36 cellular contexts compared by ENCODE assay signal in the genomic region with DNA sequence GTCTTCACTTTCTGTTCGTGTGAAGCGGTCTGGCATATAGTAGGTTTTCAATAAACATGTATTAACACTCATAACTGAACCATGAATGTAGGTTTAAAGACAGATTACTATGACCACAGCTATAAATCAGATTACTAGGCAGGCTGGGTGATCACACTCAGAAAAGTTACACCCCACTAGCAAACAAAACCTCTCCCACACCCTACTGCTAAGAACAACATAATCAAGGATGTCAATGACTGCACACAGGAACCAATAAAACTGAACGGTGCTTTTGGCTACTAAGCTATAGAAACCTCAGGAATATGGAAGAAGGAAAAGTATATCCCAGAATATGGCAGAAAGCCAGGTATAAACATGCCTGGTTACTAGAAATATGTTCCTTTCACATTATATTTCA.
"Had no signal": no experiment of that assay in that cellular context is flagged by ENCODE, and none has a peak within 500 bp of the region (broad histone marks: within the 10 kb centered on the region; RNA-seq: fewer than 3 reads in every experiment).

No MANE protein-coding gene starts in this region.

- H3K27me3 Mint-ChIP-seq: activated B cell treated with CpG ODN at 0.5 μM for 24 hours; activated CD4-positive, alpha-beta memory T cell treated with anti-CD3 and anti-CD28 coated beads for 36 hours; activated CD4-positive, alpha-beta T cell treated with anti-CD3 and anti-CD28 coated beads for 36 hours; activated CD4-positive, alpha-beta T cell treated with anti-CD3 and anti-CD28 coated beads, Interleukin-2, amount 10 ng/mL, durations not matched to agents 24 days and 14 days; activated CD8-positive, alpha-beta memory T cell treated with anti-CD3 and anti-CD28 coated beads, Interleukin-2, amount 10 ng/mL, durations not matched to agents 7 days and 5 days; activated naive CD4-positive, alpha-beta T cell treated with anti-CD3 and anti-CD28 coated beads, Interleukin-2, amount 10 ng/mL, durations not matched to agents 7 days and 5 days; activated naive CD8-positive, alpha-beta T cell treated with anti-CD3 and anti-CD28 coated beads, Interleukin-2, amount 10 ng/mL, durations not matched to agents 7 days and 5 days; dendritic cell treated with granulocyte-macrophage colony-stimulating factor and Interleukin-4, amounts not matched to agents 40 ng/mL and 50 ng/mL, for 4 days; T-helper 17 cell had no signal

- H3K4me3 Mint-ChIP-seq: activated B cell treated with CpG ODN at 0.5 μM for 24 hours; activated CD4-positive, alpha-beta memory T cell treated with anti-CD3 and anti-CD28 coated beads for 36 hours; activated CD4-positive, alpha-beta T cell treated with anti-CD3 and anti-CD28 coated beads for 36 hours; activated CD4-positive, alpha-beta T cell treated with anti-CD3 and anti-CD28 coated beads, Interleukin-2, amount 10 ng/mL, durations not matched to agents 24 days and 14 days; activated CD8-positive, alpha-beta memory T cell treated with anti-CD3 and anti-CD28 coated beads, Interleukin-2, amount 10 ng/mL, durations not matched to agents 7 days and 5 days; activated CD8-positive, alpha-beta T cell treated with anti-CD3 and anti-CD28 coated beads, Interleukin-2, amount 10 ng/mL, durations not matched to agents 7 days and 5 days; activated naive CD4-positive, alpha-beta T cell treated with anti-CD3 and anti-CD28 coated beads, Interleukin-2, amount 10 ng/mL, durations not matched to agents 7 days and 5 days; activated naive CD8-positive, alpha-beta T cell treated with anti-CD3 and anti-CD28 coated beads, Interleukin-2, amount 10 ng/mL, durations not matched to agents 7 days and 5 days; activated T-helper 1 cell treated with anti-CD3 and anti-CD28 coated beads, Interleukin-12 subunit alpha, Interleukin-12 subunit beta, Interleukin-2, Interleukin-4 antibody, amounts not matched to agents 30 ng/mL and 10 ng/mL and 1 ng/mL, durations not matched to agents 14 hours and 24 hours and 36 hours; dendritic cell treated with granulocyte-macrophage colony-stimulating factor and Interleukin-4, amounts not matched to agents 40 ng/mL and 50 ng/mL, for 4 days; endodermal cell; T-helper 17 cell; T-helper 2 cell treated with Interferon-gamma antibody and Interleukin-4, amounts not matched to agents 5 μg/mL and 100 μg/mL, for 36 hours had no signal

- H3K27ac Mint-ChIP-seq: activated B cell treated with CpG ODN at 0.5 μM for 24 hours; activated CD4-positive, alpha-beta memory T cell treated with anti-CD3 and anti-CD28 coated beads for 36 hours; activated CD4-positive, alpha-beta T cell treated with anti-CD3 and anti-CD28 coated beads for 36 hours; activated CD4-positive, alpha-beta T cell treated with anti-CD3 and anti-CD28 coated beads, Interleukin-2, amount 10 ng/mL, durations not matched to agents 24 days and 14 days; activated CD8-positive, alpha-beta memory T cell treated with anti-CD3 and anti-CD28 coated beads, Interleukin-2, amount 10 ng/mL, durations not matched to agents 7 days and 5 days; activated CD8-positive, alpha-beta T cell treated with anti-CD3 and anti-CD28 coated beads, Interleukin-2, amount 10 ng/mL, durations not matched to agents 7 days and 5 days; activated naive CD4-positive, alpha-beta T cell treated with anti-CD3 and anti-CD28 coated beads, Interleukin-2, amount 10 ng/mL, durations not matched to agents 7 days and 5 days; activated naive CD4-positive, alpha-beta T cell treated with anti-CD3 and anti-CD28 coated beads, Interleukin-2, amount 50 U/mL, for 72 hours; activated naive CD8-positive, alpha-beta T cell treated with anti-CD3 and anti-CD28 coated beads, Interleukin-2, amount 10 ng/mL, durations not matched to agents 7 days and 5 days; activated T-helper 1 cell treated with anti-CD3 and anti-CD28 coated beads, Interleukin-12 subunit alpha, Interleukin-12 subunit beta, Interleukin-2, Interleukin-4 antibody, amounts not matched to agents 30 ng/mL and 10 ng/mL and 1 ng/mL, durations not matched to agents 14 hours and 24 hours and 36 hours; activated T-helper 2 cell treated with anti-CD3 and anti-CD28 coated beads, Interferon-gamma antibody, Interleukin-2, Interleukin-4, amounts not matched to agents 10 μg/mL and 5 μg/mL and 100 μg/mL, durations not matched to agents 14 hours and 24 hours and 36 hours; dendritic cell treated with granulocyte-macrophage colony-stimulating factor and Interleukin-4, amounts not matched to agents 40 ng/mL and 50 ng/mL, for 4 days; endodermal cell; T-helper 17 cell; T-helper 2 cell treated with Interferon-gamma antibody and Interleukin-4, amounts not matched to agents 5 μg/mL and 100 μg/mL, for 36 hours had no signal

- H3K36me3 ChIP-seq: ascending aorta, brain microvascular endothelial cell, gastrocnemius medialis, heart left ventricle, WERI-Rb-1 had no signal

- FAIRE-seq: bronchial epithelial cell had no signal

- H3K9me3 ChIP-seq: ascending aorta, gastrocnemius medialis had no signal

- H3K27ac ChIP-seq: ascending aorta, brain microvascular endothelial cell, coronary artery, dorsolateral prefrontal cortex, foreskin keratinocyte, gastrocnemius medialis, heart left ventricle, WERI-Rb-1 had no signal

- ATAC-seq: activated CD4-positive, alpha-beta T cell treated with anti-CD3 and anti-CD28 coated beads for 36 hours; activated CD4-positive, CD25-positive, alpha-beta regulatory T cell treated with anti-CD3 and anti-CD28 coated beads, Interleukin-2, amount 50 U/mL, for 24 hours; activated CD8-positive, alpha-beta memory T cell treated with anti-CD3 and anti-CD28 coated beads, Interleukin-2, amount 10 ng/mL, durations not matched to agents 7 days and 5 days; activated CD8-positive, alpha-beta T cell treated with anti-CD3 and anti-CD28 coated beads, Interleukin-2, amount 10 ng/mL, durations not matched to agents 7 days and 5 days; activated naive CD4-positive, alpha-beta T cell treated with anti-CD3 and anti-CD28 coated beads, Interleukin-2, amount 50 U/mL, for 72 hours; esophagus mucosa; foreskin keratinocyte; gastrocnemius medialis; heart left ventricle; T-helper 17 cell had no signal

- H3K27me3 ChIP-seq: ascending aorta, brain microvascular endothelial cell, foreskin keratinocyte, gastrocnemius medialis, heart left ventricle had no signal

- H3K4me1 ChIP-seq: ascending aorta, foreskin keratinocyte, gastrocnemius medialis, heart left ventricle had no signal

- H3K36me3 Mint-ChIP-seq: activated CD4-positive, alpha-beta memory T cell treated with anti-CD3 and anti-CD28 coated beads for 36 hours; activated CD8-positive, alpha-beta memory T cell treated with anti-CD3 and anti-CD28 coated beads, Interleukin-2, amount 10 ng/mL, durations not matched to agents 7 days and 5 days; activated naive CD4-positive, alpha-beta T cell treated with anti-CD3 and anti-CD28 coated beads, Interleukin-2, amount 10 ng/mL, durations not matched to agents 7 days and 5 days; activated naive CD4-positive, alpha-beta T cell treated with anti-CD3 and anti-CD28 coated beads, Interleukin-2, amount 50 U/mL, for 72 hours; activated naive CD8-positive, alpha-beta T cell treated with anti-CD3 and anti-CD28 coated beads, Interleukin-2, amount 10 ng/mL, durations not matched to agents 7 days and 5 days had no signal

- DNase-seq: activated B cell treated with CpG ODN at 0.5 μM for 24 hours; activated CD4-positive, alpha-beta memory T cell treated with anti-CD3 and anti-CD28 coated beads for 36 hours; activated CD4-positive, alpha-beta T cell treated with anti-CD3 and anti-CD28 coated beads for 36 hours; activated CD4-positive, alpha-beta T cell treated with anti-CD3 and anti-CD28 coated beads, Interleukin-2, amount 10 ng/mL, durations not matched to agents 24 days and 14 days; activated CD8-positive, alpha-beta memory T cell treated with anti-CD3 and anti-CD28 coated beads, Interleukin-2, amount 10 ng/mL, durations not matched to agents 7 days and 5 days; activated CD8-positive, alpha-beta memory T cell treated with anti-CD3 and anti-CD28 coated beads, Interleukin-2, amount 50 U/mL, for 4 hours; activated CD8-positive, alpha-beta T cell treated with anti-CD3 and anti-CD28 coated beads, Interleukin-2, amount 10 ng/mL, durations not matched to agents 7 days and 5 days; activated gamma-delta T cell; activated naive CD4-positive, alpha-beta T cell; activated naive CD4-positive, alpha-beta T cell treated with anti-CD3 and anti-CD28 coated beads, Interleukin-2, amount 10 ng/mL, durations not matched to agents 7 days and 5 days; activated naive CD8-positive, alpha-beta T cell treated with anti-CD3 and anti-CD28 coated beads, Interleukin-2, amount 10 ng/mL, durations not matched to agents 7 days and 5 days; activated T-cell treated with anti-CD3 and anti-CD28 coated beads, Interleukin-2, amount 50 U/mL, for 1 hour; activated T-cell treated with anti-CD3 and anti-CD28 coated beads, Interleukin-2, amount 50 U/mL, for 48 hours; brain microvascular endothelial cell; caudate nucleus; dorsolateral prefrontal cortex; effector memory CD4-positive, alpha-beta T cell; endodermal cell; foreskin keratinocyte; gastrocnemius medialis; glutamatergic neuron; heart left ventricle; T-helper 1 cell; T-helper 17 cell; T1000; WERI-Rb-1 had no signal

- H3K4me3 ChIP-seq: ascending aorta, coronary artery, dorsolateral prefrontal cortex, gastrocnemius medialis, heart left ventricle had no signal

- H3K4me1 Mint-ChIP-seq: activated B cell treated with CpG ODN at 0.5 μM for 24 hours; activated CD4-positive, alpha-beta T cell treated with anti-CD3 and anti-CD28 coated beads for 36 hours; activated CD4-positive, alpha-beta T cell treated with anti-CD3 and anti-CD28 coated beads, Interleukin-2, amount 10 ng/mL, durations not matched to agents 24 days and 14 days; activated CD8-positive, alpha-beta memory T cell treated with anti-CD3 and anti-CD28 coated beads, Interleukin-2, amount 10 ng/mL, durations not matched to agents 7 days and 5 days; activated naive CD4-positive, alpha-beta T cell treated with anti-CD3 and anti-CD28 coated beads, Interleukin-2, amount 10 ng/mL, durations not matched to agents 7 days and 5 days; activated naive CD8-positive, alpha-beta T cell treated with anti-CD3 and anti-CD28 coated beads, Interleukin-2, amount 10 ng/mL, durations not matched to agents 7 days and 5 days; endodermal cell; T-helper 17 cell had no signal

- H3K9me3 Mint-ChIP-seq: activated CD4-positive, alpha-beta memory T cell treated with anti-CD3 and anti-CD28 coated beads for 36 hours; activated CD4-positive, alpha-beta T cell treated with anti-CD3 and anti-CD28 coated beads, Interleukin-2, amount 10 ng/mL, durations not matched to agents 24 days and 14 days; activated naive CD4-positive, alpha-beta T cell treated with anti-CD3 and anti-CD28 coated beads, Interleukin-2, amount 10 ng/mL, durations not matched to agents 7 days and 5 days; activated naive CD4-positive, alpha-beta T cell treated with anti-CD3 and anti-CD28 coated beads, Interleukin-2, amount 50 U/mL, for 72 hours; activated naive CD8-positive, alpha-beta T cell treated with anti-CD3 and anti-CD28 coated beads, Interleukin-2, amount 10 ng/mL, durations not matched to agents 7 days and 5 days; activated T-helper 1 cell treated with anti-CD3 and anti-CD28 coated beads, Interleukin-12 subunit alpha, Interleukin-12 subunit beta, Interleukin-2, Interleukin-4 antibody, amounts not matched to agents 30 ng/mL and 10 ng/mL and 1 ng/mL, durations not matched to agents 14 hours and 24 hours and 36 hours; activated T-helper 2 cell treated with anti-CD3 and anti-CD28 coated beads, Interferon-gamma antibody, Interleukin-2, Interleukin-4, amounts not matched to agents 10 μg/mL and 5 μg/mL and 100 μg/mL, durations not matched to agents 14 hours and 24 hours and 36 hours; dendritic cell treated with granulocyte-macrophage colony-stimulating factor and Interleukin-4, amounts not matched to agents 40 ng/mL and 50 ng/mL, for 4 days; T-helper 2 cell treated with Interferon-gamma antibody and Interleukin-4, amounts not matched to agents 5 μg/mL and 100 μg/mL, for 36 hours had no signal
